ENCODE assay signal across 9 cellular contexts in genomic region chr4:183838987-183839712, GRCh38.
DNase-seq lines count a peak whose midpoint lies in the region; ATAC-seq, FAIRE-seq and TF ChIP-seq lines count a peak whose summit lies in the region.
"Had no signal": no experiment of that assay in that cellular context is flagged by ENCODE, and none has a peak within 500 bp of the region (broad histone marks: within the 10 kb centered on the region; RNA-seq: fewer than 3 reads in every experiment).

No MANE protein-coding gene starts in this region.

- RAD21 ChIA-PET in GM12878 (lab: Charles Lee; ENCODE audit: unreplicated experiment), result no interaction called here

- no peak overlapping the region for H3K4me2 ChIP-seq in GM12878 (ENCODE audit: control insufficient read depth, insufficient read depth)

- intact Hi-C loops in GM12878 (cut with micrococcal nuclease; ENCODE audit: unreplicated experiment) (no loop called here), left colon (cut with DNase I, micrococcal nuclease) (loop anchor here (2.0 to 10.0 kb wide), 2 partner anchors 326 to 330 kb away; no protein-coding TSS in a partner anchor)

- H3K27me3 Mint-ChIP-seq in activated CD4-positive, alpha-beta memory T cell treated with anti-CD3 and anti-CD28 coated beads, Interleukin-2, amount 10 ng/mL, durations not matched to agents 7 days and 5 days, result peaks cover 9% of the 10 kb centered on the region
- peaks cover 6% of the 10 kb centered on the region for H3K27me3 Mint-ChIP-seq in activated T-helper 17 cell treated with anti-CD3 and anti-CD28 coated beads, Interleukin-2, amount 50 U/mL, for 72 hours

- no peaks in the 10 kb centered on the region for H4K20me1 ChIP-seq in GM12878 (ENCODE audit: control insufficient read depth, insufficient read depth)

- no peaks in the 10 kb centered on the region for H3K27me3 ChIP-seq in GM12878 (replicated peaks in 1 of 2; ENCODE audit: control insufficient read depth in 2 of 2, insufficient read depth in 2 of 2, low read length in 1 of 2)

- H3K4me1 Mint-ChIP-seq in activated CD4-positive, alpha-beta memory T cell treated with anti-CD3 and anti-CD28 coated beads, Interleukin-2, amount 10 ng/mL, durations not matched to agents 7 days and 5 days, result no peaks in the 10 kb centered on the region
- H3K4me1 Mint-ChIP-seq in activated T-helper 17 cell treated with anti-CD3 and anti-CD28 coated beads, Interleukin-2, amount 50 U/mL, for 72 hours, result no peaks in the 10 kb centered on the region

- no peaks in the 10 kb centered on the region for H3K9me3 Mint-ChIP-seq in activated CD4-positive, alpha-beta memory T cell treated with anti-CD3 and anti-CD28 coated beads, Interleukin-2, amount 10 ng/mL, durations not matched to agents 7 days and 5 days
- H3K9me3 Mint-ChIP-seq in activated T-helper 17 cell treated with anti-CD3 and anti-CD28 coated beads, Interleukin-2, amount 50 U/mL, for 72 hours, result no peaks in the 10 kb centered on the region

- no peaks in the 10 kb centered on the region for H3K36me3 Mint-ChIP-seq in activated CD4-positive, alpha-beta memory T cell treated with anti-CD3 and anti-CD28 coated beads, Interleukin-2, amount 10 ng/mL, durations not matched to agents 7 days and 5 days (ENCODE audit: low read depth)
- no peaks in the 10 kb centered on the region for H3K36me3 Mint-ChIP-seq in activated T-helper 17 cell treated with anti-CD3 and anti-CD28 coated beads, Interleukin-2, amount 50 U/mL, for 72 hours (ENCODE audit: low read depth)

- WGBS in GM12878 (ENCODE audit: insufficient coverage, insufficient replicate concordance, low lambda C conversion rate, missing lambda C conversion rate), result 56% methylated on average over 16 of the region's 16 CpGs

- no peak overlapping the region for H2AFZ ChIP-seq in GM12878 (ENCODE audit: control insufficient read depth, low read depth, low read length)

- no peak for TF ChIP-seq EP300 in GM12878 (IDR thresholded peaks at IDR 0.05; ENCODE audit: borderline replicate concordance in 1 of 2, control insufficient read depth in 1 of 2, low read depth in 2 of 2, low read length in 2 of 2)

- POLR2A ChIA-PET in GM12878 (lab: Charles Lee), result no interaction called here
- POLR2A ChIA-PET in activated CD4-positive, alpha-beta memory T cell treated with anti-CD3 and anti-CD28 coated beads, Interleukin-2, amount 10 ng/mL, durations not matched to agents 7 days and 5 days (lab: Charles Lee), result no interaction called here

- DNase-seq in Ammon's horn (ENCODE audit: low spot score), result peak; percentile 77
- peak; percentile 1 for DNase-seq in LHCN-M2 (ENCODE audit: low read depth)
- no peak for DNase-seq in GM12878 (ENCODE audit: low read depth, low spot score)
- DNase-seq in left colon, result no peak
- DNase-seq in activated CD4-positive, alpha-beta memory T cell treated with anti-CD3 and anti-CD28 coated beads, Interleukin-2, amount 10 ng/mL, durations not matched to agents 7 days and 5 days, result no peak
- DNase-seq: NCI-H187 had no signal

- no peaks in the 10 kb centered on the region for H3K9me3 ChIP-seq in GM12878 (replicated peaks; ENCODE audit: control insufficient read depth, insufficient read depth, low read length)

- H3K36me3 ChIP-seq in GM12878 (ENCODE audit: control insufficient read depth in 2 of 2, insufficient read depth in 2 of 2, low read length in 1 of 2), result no peaks in the 10 kb centered on the region

- no peak for TF ChIP-seq RAD21 in GM12878 (IDR thresholded peaks at IDR 0.05; ENCODE audit: insufficient read depth, low read depth, low read length)

- TF ChIP-seq CTCF in GM12878 (IDR thresholded peaks at IDR 0.05 in 2 of 3, conservative IDR thresholded peaks at IDR 0.05 in 1 of 3; ENCODE audit: control insufficient read depth in 2 of 3, extremely low read depth in 1 of 3, insufficient read depth in 1 of 3, low read depth in 3 of 3, low read length in 3 of 3), result peak in 1 of 3 experiments; percentile 24; a peak in 2 of 6 replicates

- ATAC-seq in GM12878 (peak; percentile 21; the same call in 1 of the 3 replicates), left colon (peak; percentile 47), HG03571 (IDR thresholded peaks at IDR 0.05; ENCODE audit: unreplicated experiment) (no peak), GM21360 (IDR thresholded peaks at IDR 0.05; ENCODE audit: unreplicated experiment) (no peak)
- no peak for ATAC-seq in activated T-helper 17 cell treated with anti-CD3 and anti-CD28 coated beads, Interleukin-2, amount 50 U/mL, for 72 hours (replicated peaks)

- in situ Hi-C loops in GM12878 (cut with MboI), result no loop called here

- no TSS peak for BruUV-seq in GM12878 (replicated peaks; lab: Mats Ljungman, UMichigan)

- SMC1A ChIA-PET in GM12878 (lab: Charles Lee; ENCODE audit: uncharacterized antibody, unreplicated experiment), result no interaction called here

- no peak overlapping the region for H3K9ac ChIP-seq in GM12878 (ENCODE audit: control insufficient read depth, insufficient read depth, low read length)

- H3K27ac Mint-ChIP-seq in activated CD4-positive, alpha-beta memory T cell treated with anti-CD3 and anti-CD28 coated beads, Interleukin-2, amount 10 ng/mL, durations not matched to agents 7 days and 5 days, result no peak overlapping the region
- no peak overlapping the region for H3K27ac Mint-ChIP-seq in activated T-helper 17 cell treated with anti-CD3 and anti-CD28 coated beads, Interleukin-2, amount 50 U/mL, for 72 hours

- no peak overlapping the region for H3K27ac ChIP-seq in GM12878 (ENCODE audit: control insufficient read depth, insufficient read depth)

- TF ChIP-seq POLR2A in GM12878 (IDR thresholded peaks at IDR 0.05; ENCODE audit: low read depth, low read length), result no peak

- H3K79me2 ChIP-seq in GM12878 (ENCODE audit: control insufficient read depth, insufficient read depth, low read length), result no peaks in the 10 kb centered on the region

- no peak overlapping the region for H3K4me3 Mint-ChIP-seq in activated CD4-positive, alpha-beta memory T cell treated with anti-CD3 and anti-CD28 coated beads, Interleukin-2, amount 10 ng/mL, durations not matched to agents 7 days and 5 days
- H3K4me3 Mint-ChIP-seq in activated T-helper 17 cell treated with anti-CD3 and anti-CD28 coated beads, Interleukin-2, amount 50 U/mL, for 72 hours, result no peak overlapping the region

- no peak overlapping the region for H3K4me3 ChIP-seq in GM12878

- CTCF ChIA-PET in GM12878 (lab: Yijun Ruan, JAX), result no interaction called here
- CTCF ChIA-PET in activated CD4-positive, alpha-beta memory T cell treated with anti-CD3 and anti-CD28 coated beads, Interleukin-2, amount 10 ng/mL, durations not matched to agents 7 days and 5 days (lab: Charles Lee), result no interaction called here

- FAIRE-seq in GM12878 (lab: Jason Lieb, UNC), result no peak

- no peaks in the 10 kb centered on the region for H3K4me1 ChIP-seq in GM12878 (ENCODE audit: control insufficient read depth, insufficient read depth, low read length)

TF ChIP-seq in GM12878, 131 proteins besides CTCF, POLR2A, EP300 and RAD21 (continues in another document):
- TF ChIP-seq CEBPZ (IDR thresholded peaks at IDR 0.05; ENCODE audit: low read depth, low read length) (no peak), SP1 (IDR thresholded peaks at IDR 0.05; ENCODE audit: low read depth, low read length) (no peak), ZNF217 (IDR thresholded peaks at IDR 0.05) (no peak), PAX8 (IDR thresholded peaks at IDR 0.05) (no peak), PAX5 (IDR thresholded peaks at IDR 0.05; ENCODE audit: borderline replicate concordance, low read depth, low read length) (no peak), ZNF207 (IDR thresholded peaks at IDR 0.05; ENCODE audit: borderline replicate concordance) (no peak)

Comparison
In these comparisons a context has a peak if more than half of its experiments do, and no peak if none do; other contexts are left out.
1. DNase-seq: peak in Ammon's horn (single experiment) and LHCN-M2 (single experiment); none in GM12878 (single experiment), left colon (0 of 2) and activated CD4-positive, alpha-beta memory T cell treated with anti-CD3 and anti-CD28 coated beads, Interleukin-2, amount 10 ng/mL, durations not matched to agents 7 days and 5 days (single experiment).
2. ATAC-seq: peak in GM12878 (single experiment) and left colon (single experiment); none in HG03571 (single experiment), activated T-helper 17 cell treated with anti-CD3 and anti-CD28 coated beads, Interleukin-2, amount 50 U/mL, for 72 hours (single experiment) and GM21360 (single experiment).